12 cellular contexts compared by ENCODE assay signal in genomic region chr2:85329181-85329651, GRCh38. TPM values are rescaled to one million over a fixed set of nuclear protein-coding genes. Genes with fewer than 3 reads are reported as not detected.
DNase-seq lines count a peak whose midpoint lies in the region; ATAC-seq and TF ChIP-seq lines count a peak whose summit lies in the region.
"Had no signal": no experiment of that assay in that cellular context is flagged by ENCODE, and none has a peak within 500 bp of the region (broad histone marks: within the 10 kb centered on the region; RNA-seq: fewer than 3 reads in every experiment).

No MANE protein-coding gene starts in this region.

- ATAC-seq in GM18519 (IDR thresholded peaks at IDR 0.05; ENCODE audit: low FRiP score, unreplicated experiment) (no peak), GM18505 (IDR thresholded peaks at IDR 0.05; ENCODE audit: unreplicated experiment) (no peak)
- ATAC-seq: mucosa of descending colon, sciatic nerve had no signal

- H3K9me3 Mint-ChIP-seq in CD8-positive, alpha-beta memory T cell = no peaks in the 10 kb centered on the region
- H3K9me3 Mint-ChIP-seq in activated T-helper 1 cell treated with anti-CD3 and anti-CD28 coated beads, Interleukin-12 subunit alpha, Interleukin-12 subunit beta, Interleukin-2, Interleukin-4 antibody, amounts not matched to agents 30 ng/mL and 10 ng/mL and 1 ng/mL, durations not matched to agents 14 hours and 24 hours and 36 hours = no peaks in the 10 kb centered on the region
- no peaks in the 10 kb centered on the region for H3K9me3 Mint-ChIP-seq in nephron

- H3K4me2 ChIP-seq in KMS-11 = peak overlapping the region; percentile 83

- H3K79me2 ChIP-seq in KMS-11 (ENCODE audit: insufficient read depth, low read depth) = peaks cover 35% of the 10 kb centered on the region

- peak overlapping the region in 5 of 8 donors; percentile 3 to 100 (median 38) for H3K27ac Mint-ChIP-seq in CD8-positive, alpha-beta memory T cell
- no peak overlapping the region for H3K27ac Mint-ChIP-seq in activated T-helper 1 cell treated with anti-CD3 and anti-CD28 coated beads, Interleukin-12 subunit alpha, Interleukin-12 subunit beta, Interleukin-2, Interleukin-4 antibody, amounts not matched to agents 30 ng/mL and 10 ng/mL and 1 ng/mL, durations not matched to agents 14 hours and 24 hours and 36 hours
- peak overlapping the region; percentile 18 to 97 (median 38) for H3K27ac Mint-ChIP-seq in nephron

- H3K9me3 ChIP-seq in CD8-positive, alpha-beta memory T cell (ENCODE audit: low read length) = no peaks in the 10 kb centered on the region
- H3K9me3 ChIP-seq: colonic mucosa, mucosa of descending colon had no signal

- no peak overlapping the region for H2AFZ ChIP-seq in KMS-11 (ENCODE audit: low read depth)

- peaks cover 8 to 45% (median 21%) of the 10 kb centered on the region in 3 donors for H3K36me3 Mint-ChIP-seq in CD8-positive, alpha-beta memory T cell
- peaks cover 33% of the 10 kb centered on the region for H3K36me3 Mint-ChIP-seq in activated T-helper 1 cell treated with anti-CD3 and anti-CD28 coated beads, Interleukin-12 subunit alpha, Interleukin-12 subunit beta, Interleukin-2, Interleukin-4 antibody, amounts not matched to agents 30 ng/mL and 10 ng/mL and 1 ng/mL, durations not matched to agents 14 hours and 24 hours and 36 hours (ENCODE audit: low read depth)
- H3K36me3 Mint-ChIP-seq in nephron (ENCODE audit: low read depth) = peaks cover 22% of the 10 kb centered on the region

- intact Hi-C loops in activated T-helper 1 cell treated with anti-CD3 and anti-CD28 coated beads, Interleukin-12 subunit alpha, Interleukin-12 subunit beta, Interleukin-2, Interleukin-4 antibody, amounts not matched to agents 30 ng/mL and 10 ng/mL and 1 ng/mL, durations not matched to agents 14 hours and 24 hours and 36 hours (cut with micrococcal nuclease) = loop anchor here (5.0 kb wide), 1 partner anchor 868 kb away; the partner anchor contains the start of genes IMMT and MRPL35

- no peak overlapping the region for H3K27ac ChIP-seq in CD8-positive, alpha-beta memory T cell (ENCODE audit: low read depth, low read length)
- no peak overlapping the region for H3K27ac ChIP-seq in KMS-11

- H3K4me1 Mint-ChIP-seq in CD8-positive, alpha-beta memory T cell = peaks cover 27 to 36% (median 34%) of the 10 kb centered on the region in 3 donors
- peaks cover 23% of the 10 kb centered on the region for H3K4me1 Mint-ChIP-seq in activated T-helper 1 cell treated with anti-CD3 and anti-CD28 coated beads, Interleukin-12 subunit alpha, Interleukin-12 subunit beta, Interleukin-2, Interleukin-4 antibody, amounts not matched to agents 30 ng/mL and 10 ng/mL and 1 ng/mL, durations not matched to agents 14 hours and 24 hours and 36 hours (ENCODE audit: low read depth)
- H3K4me1 Mint-ChIP-seq in nephron = peaks cover 46% of the 10 kb centered on the region

- TF ChIP-seq POLR2A in GM18505 (IDR thresholded peaks at IDR 0.05; ENCODE audit: borderline replicate concordance, extremely low read depth, insufficient read depth, insufficient read length) = no peak

- CTCF ChIA-PET in CD8-positive, alpha-beta memory T cell (lab: Charles Lee) = interaction anchor here (0.8 kb wide), 1 partner anchor 25 kb away, joined by 3 read pairs; the partner anchor contains the start of genes ELMOD3 and RETSAT

- peak overlapping the region in 6 of 7 donors; percentile 4 to 100 (median 20) for H3K4me3 Mint-ChIP-seq in CD8-positive, alpha-beta memory T cell
- peak overlapping the region; percentile 44 for H3K4me3 Mint-ChIP-seq in activated T-helper 1 cell treated with anti-CD3 and anti-CD28 coated beads, Interleukin-12 subunit alpha, Interleukin-12 subunit beta, Interleukin-2, Interleukin-4 antibody, amounts not matched to agents 30 ng/mL and 10 ng/mL and 1 ng/mL, durations not matched to agents 14 hours and 24 hours and 36 hours
- H3K4me3 Mint-ChIP-seq in nephron = peak overlapping the region; percentile 24 to 72 (median 44)

- no peak overlapping the region for H3K4me3 ChIP-seq in CD8-positive, alpha-beta memory T cell (ENCODE audit: low read length)
- H3K4me3 ChIP-seq in KMS-11 (IDR thresholded peaks at IDR 0.05; ENCODE audit: insufficient read depth, low read depth, low read length) = no peak overlapping the region
- H3K4me3 ChIP-seq: mucosa of descending colon had no signal

- H4K20me1 ChIP-seq in KMS-11 (ENCODE audit: insufficient read depth) = 0 out of 2 replicates have a peak, but pooled peaks cover 8% of the 10 kb centered on the region

- DNase-seq in CD8-positive, alpha-beta memory T cell = no peak
- no peak for DNase-seq in activated T-helper 1 cell treated with anti-CD3 and anti-CD28 coated beads, Interleukin-12 subunit alpha, Interleukin-12 subunit beta, Interleukin-2, Interleukin-4 antibody, amounts not matched to agents 30 ng/mL and 10 ng/mL and 1 ng/mL, durations not matched to agents 14 hours and 24 hours and 36 hours (ENCODE audit: low spot score)
- DNase-seq in stimulated activated naive CD4-positive, alpha-beta T cell treated with Interleukin-2 at 50 U/mL for 16 hours (lab: John Stamatoyannopoulos, UW) = no peak
- DNase-seq: colonic mucosa, mucosa of descending colon, NCI-H1105, substantia nigra had no signal

- H3K27me3 Mint-ChIP-seq in CD8-positive, alpha-beta memory T cell = peaks cover 0 to 1% of the 10 kb centered on the region in 2 donors
- no peaks in the 10 kb centered on the region for H3K27me3 Mint-ChIP-seq in activated T-helper 1 cell treated with anti-CD3 and anti-CD28 coated beads, Interleukin-12 subunit alpha, Interleukin-12 subunit beta, Interleukin-2, Interleukin-4 antibody, amounts not matched to agents 30 ng/mL and 10 ng/mL and 1 ng/mL, durations not matched to agents 14 hours and 24 hours and 36 hours (ENCODE audit: insufficient read depth)
- H3K27me3 Mint-ChIP-seq in nephron (ENCODE audit: low read depth) = no peaks in the 10 kb centered on the region

- H3K9ac ChIP-seq in KMS-11 = peak overlapping the region; percentile 93; the same call in 1 of the 2 replicates

- peaks cover 16% of the 10 kb centered on the region for H3K36me3 ChIP-seq in CD8-positive, alpha-beta memory T cell (ENCODE audit: insufficient read depth, low read length)
- no peaks in the 10 kb centered on the region; the same call in 1 of the 2 replicates for H3K36me3 ChIP-seq in KMS-11 (ENCODE audit: insufficient read depth)
- H3K36me3 ChIP-seq: colonic mucosa had no signal

- TF ChIP-seq CTCF in KMS-11 (conservative IDR thresholded peaks at IDR 0.05; ENCODE audit: low read depth, low read length) (no peak), nephron (IDR thresholded peaks at IDR 0.05; ENCODE audit: unreplicated experiment in 3 of 3) (no peak)

- POLR2A ChIA-PET in CD8-positive, alpha-beta memory T cell (lab: Charles Lee) = interaction anchor here (0.6 to 4.1 kb wide), 3 partner anchors 25 to 858 kb away, joined by 3 to 86 read pairs (median 4); partner anchors contain the start of genes ELMOD3, KCMF1 and RETSAT

- peaks cover 22% of the 10 kb centered on the region for H3K4me1 ChIP-seq in CD8-positive, alpha-beta memory T cell (ENCODE audit: insufficient read depth, low read length)
- H3K4me1 ChIP-seq in KMS-11 (ENCODE audit: low read depth, poor library complexity, severe bottlenecking) = peaks cover 49% of the 10 kb centered on the region

- H3K27me3 ChIP-seq in CD8-positive, alpha-beta memory T cell (ENCODE audit: insufficient read depth, low read length, poor library complexity, severe bottlenecking) = no peaks in the 10 kb centered on the region
- no peaks in the 10 kb centered on the region for H3K27me3 ChIP-seq in KMS-11 (ENCODE audit: insufficient read depth, low read depth)
- H3K27me3 ChIP-seq: colonic mucosa had no signal

RNA-seq across cellular contexts. Expression of gene TGOLN2, which starts 1.4 kb away (rescaled TPM):
- 10 to 100 TPM; 93.4 to 95.6 TPM for total RNA-seq in CD8-positive, alpha-beta memory T cell
- polyA plus RNA-seq in CD8-positive, alpha-beta memory T cell = 55.9 TPM
- total RNA-seq in activated T-helper 1 cell treated with anti-CD3 and anti-CD28 coated beads, Interleukin-12 subunit alpha, Interleukin-12 subunit beta, Interleukin-2, Interleukin-4 antibody, amounts not matched to agents 30 ng/mL and 10 ng/mL and 1 ng/mL, durations not matched to agents 14 hours and 24 hours and 36 hours = 102 and 104 TPM in 2 replicates

RNA-seq across cellular contexts. Expression of gene RETSAT, which starts 25.1 kb away (rescaled TPM):
- total RNA-seq in CD8-positive, alpha-beta memory T cell = 10 to 100 TPM; 33.4 to 36.0 TPM
- 23.7 TPM for polyA plus RNA-seq in CD8-positive, alpha-beta memory T cell
- total RNA-seq in activated T-helper 1 cell treated with anti-CD3 and anti-CD28 coated beads, Interleukin-12 subunit alpha, Interleukin-12 subunit beta, Interleukin-2, Interleukin-4 antibody, amounts not matched to agents 30 ng/mL and 10 ng/mL and 1 ng/mL, durations not matched to agents 14 hours and 24 hours and 36 hours = 23.4 and 25.9 TPM in 2 replicates

RNA-seq across cellular contexts. Expression of gene ELMOD3, which starts 25.4 kb away (rescaled TPM):
- 10 to 100 TPM; 13.6 to 14.4 TPM for total RNA-seq in CD8-positive, alpha-beta memory T cell
- polyA plus RNA-seq in CD8-positive, alpha-beta memory T cell = 12.2 TPM
- 13.8 and 15.9 TPM in 2 replicates for total RNA-seq in activated T-helper 1 cell treated with anti-CD3 and anti-CD28 coated beads, Interleukin-12 subunit alpha, Interleukin-12 subunit beta, Interleukin-2, Interleukin-4 antibody, amounts not matched to agents 30 ng/mL and 10 ng/mL and 1 ng/mL, durations not matched to agents 14 hours and 24 hours and 36 hours
